1 cellular context compared by ENCODE assay signal in genomic region chr22:23893957-23894709, GRCh38.
A peak's percentile ranks its signal among the peaks of the same experiment; 100 is the strongest.
TF ChIP-seq lines count a peak whose summit lies in the region.

TSS of gene MIF (plus strand) at chr22:23894383. CDS start at chr22:23894475, 92 bp downstream.

TF ChIP-seq in GM12878, 131 proteins besides CTCF, POLR2A, EP300 and RAD21 (continued from another document and continues in another):
- TF ChIP-seq ZNF592 (IDR thresholded peaks at IDR 0.05): no peak
- TF ChIP-seq CREM (IDR thresholded peaks at IDR 0.05; ENCODE audit: low read depth): peak; percentile 66; the same call in 1 of the 2 replicates
- TF ChIP-seq PAX5 (IDR thresholded peaks at IDR 0.05; ENCODE audit: borderline replicate concordance, low read depth, low read length): no peak; the same call in 1 of the 2 replicates
- TF ChIP-seq JUND (IDR thresholded peaks at IDR 0.05; ENCODE audit: low read depth, low read length): no peak
- TF ChIP-seq CHD1 (IDR thresholded peaks at IDR 0.05; ENCODE audit: low read depth, low read length): no peak
- no peak for TF ChIP-seq BRCA1 (IDR thresholded peaks at IDR 0.05; ENCODE audit: low read depth, low read length)
- TF ChIP-seq EZH2 (IDR thresholded peaks at IDR 0.05; ENCODE audit: borderline replicate concordance, control insufficient read depth, low read depth, low read length): no peak
- TF ChIP-seq HSF1 (IDR thresholded peaks at IDR 0.05; ENCODE audit: low read depth, low read length): no peak
- TF ChIP-seq TBL1XR1 (IDR thresholded peaks at IDR 0.05; ENCODE audit: low read depth, low read length): no peak
- no peak for TF ChIP-seq ESRRA (IDR thresholded peaks at IDR 0.05; ENCODE audit: low read length)
- no peak for TF ChIP-seq CBX5 (IDR thresholded peaks at IDR 0.05; ENCODE audit: low read depth)
- TF ChIP-seq YY1 (IDR thresholded peaks at IDR 0.05; ENCODE audit: low read depth, low read length): peak; percentile 77
- peak; percentile 54 for TF ChIP-seq SMC3 (IDR thresholded peaks at IDR 0.05; ENCODE audit: borderline replicate concordance, low read length)
- TF ChIP-seq FOXM1 (IDR thresholded peaks at IDR 0.05; ENCODE audit: low read depth, low read length): no peak
- no peak; the same call in 1 of the 2 replicates for TF ChIP-seq PML (IDR thresholded peaks at IDR 0.05; ENCODE audit: low read length)
- no peak for TF ChIP-seq REST (IDR thresholded peaks at IDR 0.05; ENCODE audit: low read depth, low read length)
- TF ChIP-seq SMAD5 (IDR thresholded peaks at IDR 0.05; ENCODE audit: low read depth): no peak; the same call in 1 of the 2 replicates
- TF ChIP-seq SUZ12 (IDR thresholded peaks at IDR 0.05; ENCODE audit: unreplicated experiment): no peak
- no peak for TF ChIP-seq ZZZ3 (IDR thresholded peaks at IDR 0.05; ENCODE audit: control insufficient read depth, insufficient read length, low read depth)
- TF ChIP-seq NKRF (conservative IDR thresholded peaks at IDR 0.05): peak; percentile 28
- peak; percentile 39; the same call in 1 of the 2 replicates for TF ChIP-seq SPI1 (IDR thresholded peaks at IDR 0.05; ENCODE audit: borderline replicate concordance, insufficient read depth, low read depth, low read length)
- TF ChIP-seq MTA3 (IDR thresholded peaks at IDR 0.05; ENCODE audit: borderline replicate concordance, low read length): no peak
- no peak for TF ChIP-seq FOS (IDR thresholded peaks at IDR 0.05; ENCODE audit: borderline replicate concordance, extremely low read depth, insufficient read length)
- TF ChIP-seq KAT2A (conservative IDR thresholded peaks at IDR 0.05; ENCODE audit: control insufficient read depth, low read depth, low read length): no peak
- peak; percentile 54 for TF ChIP-seq ZNF687 (IDR thresholded peaks at IDR 0.05)
- TF ChIP-seq DPF2 (IDR thresholded peaks at IDR 0.05): 0 out of 2 replicates have a peak, but pooled peaks have one; percentile 43
- TF ChIP-seq ETV6 (conservative IDR thresholded peaks at IDR 0.05 in 1 of 2, IDR thresholded peaks at IDR 0.05 in 1 of 2; ENCODE audit: borderline replicate concordance in 1 of 2, low read depth in 1 of 2): no peak
- TF ChIP-seq IRF4 (IDR thresholded peaks at IDR 0.05; ENCODE audit: low read depth, low read length): no peak
- TF ChIP-seq MLLT1 (IDR thresholded peaks at IDR 0.05): peak; percentile 65; the same call in 1 of the 2 replicates
- TF ChIP-seq PBX3 (IDR thresholded peaks at IDR 0.05; ENCODE audit: insufficient replicate concordance, low read depth, low read length): no peak
- TF ChIP-seq HCFC1 (IDR thresholded peaks at IDR 0.05; ENCODE audit: low read length): no peak; the same call in 1 of the 2 replicates
- TF ChIP-seq CEBPZ (IDR thresholded peaks at IDR 0.05; ENCODE audit: low read depth, low read length): no peak
- no peak for TF ChIP-seq YBX1 (IDR thresholded peaks at IDR 0.05)
- no peak for TF ChIP-seq KDM1A (IDR thresholded peaks at IDR 0.05; ENCODE audit: borderline replicate concordance)
- TF ChIP-seq ZNF217 (IDR thresholded peaks at IDR 0.05): no peak
- TF ChIP-seq FOXK2 (IDR thresholded peaks at IDR 0.05): no peak
- no peak for TF ChIP-seq ZNF207 (IDR thresholded peaks at IDR 0.05; ENCODE audit: borderline replicate concordance)
